In the genomic region with DNA sequence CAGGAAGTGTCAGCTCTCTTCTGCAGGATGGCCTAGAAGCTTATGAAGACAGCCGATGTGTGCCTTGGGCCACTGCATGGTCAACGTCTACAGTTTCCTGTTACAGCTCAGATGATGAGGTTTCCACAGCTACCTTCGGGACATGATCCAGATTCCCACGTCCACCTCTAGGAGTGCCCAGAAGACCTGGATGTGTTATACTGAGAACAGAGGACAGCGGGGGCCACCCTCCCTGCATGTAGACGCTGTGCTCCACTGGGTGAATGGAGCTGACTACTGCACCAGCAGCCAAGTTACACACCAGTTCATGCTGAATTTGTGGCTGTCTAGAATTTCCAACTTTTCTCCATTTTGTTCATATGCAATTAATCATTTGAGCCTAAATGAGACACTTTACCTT, we compare ENCODE assay signal across 25 cellular contexts.
"Had no signal": no experiment of that assay in that cellular context is flagged by ENCODE, and none has a peak within 500 bp of the region (broad histone marks: within the 10 kb centered on the region; RNA-seq: fewer than 3 reads in every experiment).

No MANE protein-coding gene starts in this region.

- H3K4me2 ChIP-seq: hepatocyte had no signal

- H3K36me3 ChIP-seq: gastroesophageal sphincter, heart left ventricle, left lung, lower lobe of right lung had no signal

- H3K4me1 ChIP-seq: foreskin keratinocyte, gastroesophageal sphincter had no signal

- H3K27ac ChIP-seq: coronary artery, dorsolateral prefrontal cortex, epithelial cell of prostate, foreskin keratinocyte, gastroesophageal sphincter, heart left ventricle, hepatocyte, left lung, lower lobe of right lung had no signal

- H3K27ac Mint-ChIP-seq: immature natural killer cell, mesothelial cell of epicardium had no signal

- H3K79me2 ChIP-seq: hepatocyte had no signal

- H3K4me3 Mint-ChIP-seq: immature natural killer cell, mesothelial cell of epicardium had no signal

- DNase-seq: dermis blood vessel endothelial cell; dorsolateral prefrontal cortex; effector CD4-positive, alpha-beta T cell; effector memory CD4-positive, alpha-beta T cell; erythroblast; foreskin keratinocyte; heart left ventricle; hypothalamus; immature natural killer cell; islet precursor cell; kidney; kidney glomerular epithelial cell; left cardiac atrium; left lung; left ventricle myocardium superior; lower lobe of right lung; mesenchymal stem cell; mucosa of descending colon; naive B cell had no signal

- H3K36me3 Mint-ChIP-seq: immature natural killer cell, mesothelial cell of epicardium had no signal

- H3K9me3 Mint-ChIP-seq: immature natural killer cell had no signal

- H3K4me3 ChIP-seq: coronary artery, dorsolateral prefrontal cortex, gastroesophageal sphincter, heart left ventricle, hepatocyte, left lung, lower lobe of right lung, mucosa of descending colon had no signal

- ATAC-seq: esophagus mucosa, foreskin keratinocyte, gastroesophageal sphincter, heart left ventricle, left cardiac atrium, left lung, left ventricle myocardium superior, lower lobe of right lung, mucosa of descending colon had no signal

- H2AFZ ChIP-seq: hepatocyte had no signal

- H3K27me3 ChIP-seq: foreskin keratinocyte, hepatocyte had no signal

- H3K9me3 ChIP-seq: gastroesophageal sphincter, left lung, lower lobe of right lung, mucosa of descending colon had no signal
